Comparison of ENCODE assay signal across 20 cellular contexts in genomic region chr11:123321641-123322040, GRCh38.
A peak's percentile ranks its signal among the peaks of the same experiment; 100 is the strongest.
DNase-seq lines count a peak whose midpoint lies in the region; ATAC-seq and TF ChIP-seq lines count a peak whose summit lies in the region.
"Had no signal": no experiment of that assay in that cellular context is flagged by ENCODE, and none has a peak within 500 bp of the region (broad histone marks: within the 10 kb centered on the region; RNA-seq: fewer than 3 reads in every experiment).

No MANE protein-coding gene starts in this region.

- no peak for ATAC-seq in GM21528 (IDR thresholded peaks at IDR 0.05; ENCODE audit: low FRiP score, unreplicated experiment)
- ATAC-seq: GM12878, GM23338, K562 had no signal

- H3K4me2 ChIP-seq in GM23248 (ENCODE audit: unreplicated experiment) = no peak overlapping the region
- H3K4me2 ChIP-seq in mammary epithelial cell (ENCODE audit: insufficient read depth, low read depth, low read length) = no peak overlapping the region
- H3K4me2 ChIP-seq: GM23338 had no signal

- in situ Hi-C loops in GM23248 (cut with MboI) = no loop called here
- in situ Hi-C loops in mammary epithelial cell (cut with MboI; ENCODE audit: low sequenced_read_pairs in 2 of 2) = no loop called here

- H3K9ac ChIP-seq in GM23248 (no peak overlapping the region), mammary epithelial cell (ENCODE audit: insufficient read depth, low read length) (no peak overlapping the region)

- H3K36me3 ChIP-seq in GM23248 (ENCODE audit: low read depth) (no peaks in the 10 kb centered on the region), mammary epithelial cell (ENCODE audit: insufficient read depth, low read length) (no peaks in the 10 kb centered on the region)

- no peaks in the 10 kb centered on the region for H3K9me3 Mint-ChIP-seq in nephron progenitor cell
- H3K9me3 Mint-ChIP-seq: CD4-positive, alpha-beta T cell; GM23338; H9; HFFc6 had no signal

- no peaks in the 10 kb centered on the region for H3K4me1 ChIP-seq in GM23248 (ENCODE audit: insufficient read depth)
- H3K4me1 ChIP-seq in mammary epithelial cell (ENCODE audit: insufficient read depth, low read length) = no peaks in the 10 kb centered on the region

- peak overlapping the region; percentile 22 for H3K27ac Mint-ChIP-seq in nephron progenitor cell
- H3K27ac Mint-ChIP-seq: B cell; CD4-positive, alpha-beta T cell; GM23338; H9; HFFc6 had no signal

- no peak overlapping the region for H3K27ac ChIP-seq in GM23248
- peak overlapping the region; percentile 16 for H3K27ac ChIP-seq in caudate nucleus (ENCODE audit: low read depth, low read length)
- H3K27ac ChIP-seq in mammary epithelial cell (ENCODE audit: insufficient read depth, low read depth, low read length) = no peak overlapping the region
- H3K27ac ChIP-seq: 22Rv1, HL-60 had no signal

- dilution Hi-C loops in mammary epithelial cell (cut with HindIII; ENCODE audit: low sequenced_read_pairs) = no loop called here

- BruUV-seq in mammary epithelial cell (replicated peaks; lab: Mats Ljungman, UMichigan) = no TSS peak

- H3K9me3 ChIP-seq in GM23248 (ENCODE audit: low read depth) (no peaks in the 10 kb centered on the region), mammary epithelial cell (replicated peaks; ENCODE audit: insufficient read depth, low read length) (no peaks in the 10 kb centered on the region)

- H3K27me3 Mint-ChIP-seq in nephron progenitor cell (ENCODE audit: low read depth, poor library complexity) = peaks cover 10% of the 10 kb centered on the region

- H3K4me3 ChIP-seq in GM23248 (no peak overlapping the region), mammary epithelial cell (replicated peaks in 1 of 3; ENCODE audit: insufficient read depth in 1 of 3, low read depth in 2 of 3, low read length in 3 of 3) (no peak overlapping the region)
- H3K4me3 ChIP-seq: GM12878, GM23338, K562 had no signal

- no peak overlapping the region for H3K4me3 Mint-ChIP-seq in nephron progenitor cell
- H3K4me3 Mint-ChIP-seq: B cell; CD4-positive, alpha-beta T cell; GM23338; H9; HFFc6 had no signal

- DNase-seq in AG08395 (ENCODE audit: low spot score) = peak; percentile 34
- DNase-seq in GM23248 = peak; percentile 52
- DNase-seq in caudate nucleus (lab: John Stamatoyannopoulos, UW) = peak in 32 of 61 donors; percentile 10 to 90 (median 47)
- DNase-seq in nephron progenitor cell = no peak
- no peak for DNase-seq in NCI-H82 (lab: John Stamatoyannopoulos, UW)
- no peak for DNase-seq in RKO (ENCODE audit: low spot score)
- DNase-seq in mammary epithelial cell = no peak
- DNase-seq: C1 segment of cervical spinal cord; Calu3; CD4-positive, alpha-beta T cell; DMS 273 treated with DMSO at 0.1 percent for 48 hours; H9; HFFc6 had no signal

- no peaks in the 10 kb centered on the region for H3F3A ChIP-seq in GM23248 (ENCODE audit: insufficient read depth)

- TF ChIP-seq CTCF in nephron progenitor cell (IDR thresholded peaks at IDR 0.05) (no peak), mammary epithelial cell (conservative IDR thresholded peaks at IDR 0.05 in 1 of 2, IDR thresholded peaks at IDR 0.05 in 1 of 2; ENCODE audit: extremely low read depth in 1 of 2, insufficient read depth in 1 of 2, low read depth in 1 of 2, low read length in 2 of 2) (no peak)

- 22 to 30% methylated on average over 3 of the region's 3 CpGs for WGBS in GM23248 (ENCODE audit: low coverage in 1 of 2, low lambda C conversion rate in 2 of 2, missing lambda C conversion rate in 2 of 2), 2 experiments
- WGBS in mammary epithelial cell (ENCODE audit: low coverage, missing lambda C conversion rate) = 53% methylated on average over 3 of the region's 3 CpGs

- H3K79me2 ChIP-seq in GM23248 (ENCODE audit: insufficient read depth) (no peaks in the 10 kb centered on the region), mammary epithelial cell (ENCODE audit: insufficient read depth, low read length) (no peaks in the 10 kb centered on the region)

- H3K27me3 ChIP-seq in GM23248 (replicated peaks; ENCODE audit: insufficient read depth) (peaks cover 16% of the 10 kb centered on the region), mammary epithelial cell (ENCODE audit: insufficient read depth, low read length) (no peaks in the 10 kb centered on the region)

- intact Hi-C loops in mammary epithelial cell (cut with micrococcal nuclease) = no loop called here

- H4K20me1 ChIP-seq in GM23248 (ENCODE audit: insufficient read depth) = no peaks in the 10 kb centered on the region
- H4K20me1 ChIP-seq in mammary epithelial cell (ENCODE audit: insufficient read depth, low read length) = no peaks in the 10 kb centered on the region

- no peak overlapping the region for H2AFZ ChIP-seq in GM23248
- H2AFZ ChIP-seq in mammary epithelial cell (ENCODE audit: low read depth, low read length) = no peak overlapping the region
- H2AFZ ChIP-seq: GM23338 had no signal

- H3K9me2 ChIP-seq in GM23248 (ENCODE audit: insufficient read depth) = no peaks in the 10 kb centered on the region

- H3K36me3 Mint-ChIP-seq in nephron progenitor cell (ENCODE audit: low read depth) = no peaks in the 10 kb centered on the region

- CTCF ChIA-PET in mammary epithelial cell (lab: Charles Lee; ENCODE audit: low non-redundant PET) = no interaction called here

- peaks cover 4% of the 10 kb centered on the region for H3K4me1 Mint-ChIP-seq in nephron progenitor cell
- H3K4me1 Mint-ChIP-seq: B cell, GM23338 had no signal

Comparison
In these comparisons a context has a peak if more than half of its experiments do, and no peak if none do; other contexts are left out.
1. DNase-seq: peak in AG08395 (single experiment), GM23248 (single experiment) and caudate nucleus (32 of 61); none in nephron progenitor cell (single experiment), NCI-H82 (single experiment), RKO (single experiment) and mammary epithelial cell (single experiment).